1 cellular context compared by ENCODE assay signal in genomic region chr11:116427337-116427902, GRCh38.
TF ChIP-seq lines count a peak whose summit lies in the region.

No MANE protein-coding gene starts in this region.

TF ChIP-seq in GM23338, 12 proteins besides CTCF, POLR2A, EP300 and RAD21 (continued from another document):
- TF ChIP-seq, protein P1, sequence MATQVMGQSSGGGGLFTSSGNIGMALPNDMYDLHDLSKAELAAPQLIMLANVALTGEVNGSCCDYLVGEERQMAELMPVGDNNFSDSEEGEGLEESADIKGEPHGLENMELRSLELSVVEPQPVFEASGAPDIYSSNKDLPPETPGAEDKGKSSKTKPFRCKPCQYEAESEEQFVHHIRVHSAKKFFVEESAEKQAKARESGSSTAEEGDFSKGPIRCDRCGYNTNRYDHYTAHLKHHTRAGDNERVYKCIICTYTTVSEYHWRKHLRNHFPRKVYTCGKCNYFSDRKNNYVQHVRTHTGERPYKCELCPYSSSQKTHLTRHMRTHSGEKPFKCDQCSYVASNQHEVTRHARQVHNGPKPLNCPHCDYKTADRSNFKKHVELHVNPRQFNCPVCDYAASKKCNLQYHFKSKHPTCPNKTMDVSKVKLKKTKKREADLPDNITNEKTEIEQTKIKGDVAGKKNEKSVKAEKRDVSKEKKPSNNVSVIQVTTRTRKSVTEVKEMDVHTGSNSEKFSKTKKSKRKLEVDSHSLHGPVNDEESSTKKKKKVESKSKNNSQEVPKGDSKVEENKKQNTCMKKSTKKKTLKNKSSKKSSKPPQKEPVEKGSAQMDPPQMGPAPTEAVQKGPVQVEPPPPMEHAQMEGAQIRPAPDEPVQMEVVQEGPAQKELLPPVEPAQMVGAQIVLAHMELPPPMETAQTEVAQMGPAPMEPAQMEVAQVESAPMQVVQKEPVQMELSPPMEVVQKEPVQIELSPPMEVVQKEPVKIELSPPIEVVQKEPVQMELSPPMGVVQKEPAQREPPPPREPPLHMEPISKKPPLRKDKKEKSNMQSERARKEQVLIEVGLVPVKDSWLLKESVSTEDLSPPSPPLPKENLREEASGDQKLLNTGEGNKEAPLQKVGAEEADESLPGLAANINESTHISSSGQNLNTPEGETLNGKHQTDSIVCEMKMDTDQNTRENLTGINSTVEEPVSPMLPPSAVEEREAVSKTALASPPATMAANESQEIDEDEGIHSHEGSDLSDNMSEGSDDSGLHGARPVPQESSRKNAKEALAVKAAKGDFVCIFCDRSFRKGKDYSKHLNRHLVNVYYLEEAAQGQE (IDR thresholded peaks at IDR 0.05; ENCODE audit: unreplicated experiment) = no peak
- TF ChIP-seq EZH2 (IDR thresholded peaks at IDR 0.05; ENCODE audit: low read depth, unreplicated experiment) (no peak), JUNB (IDR thresholded peaks at IDR 0.05; ENCODE audit: unreplicated experiment) (no peak)
